ENCODE assay signal across 10 cellular contexts in the genomic region with DNA sequence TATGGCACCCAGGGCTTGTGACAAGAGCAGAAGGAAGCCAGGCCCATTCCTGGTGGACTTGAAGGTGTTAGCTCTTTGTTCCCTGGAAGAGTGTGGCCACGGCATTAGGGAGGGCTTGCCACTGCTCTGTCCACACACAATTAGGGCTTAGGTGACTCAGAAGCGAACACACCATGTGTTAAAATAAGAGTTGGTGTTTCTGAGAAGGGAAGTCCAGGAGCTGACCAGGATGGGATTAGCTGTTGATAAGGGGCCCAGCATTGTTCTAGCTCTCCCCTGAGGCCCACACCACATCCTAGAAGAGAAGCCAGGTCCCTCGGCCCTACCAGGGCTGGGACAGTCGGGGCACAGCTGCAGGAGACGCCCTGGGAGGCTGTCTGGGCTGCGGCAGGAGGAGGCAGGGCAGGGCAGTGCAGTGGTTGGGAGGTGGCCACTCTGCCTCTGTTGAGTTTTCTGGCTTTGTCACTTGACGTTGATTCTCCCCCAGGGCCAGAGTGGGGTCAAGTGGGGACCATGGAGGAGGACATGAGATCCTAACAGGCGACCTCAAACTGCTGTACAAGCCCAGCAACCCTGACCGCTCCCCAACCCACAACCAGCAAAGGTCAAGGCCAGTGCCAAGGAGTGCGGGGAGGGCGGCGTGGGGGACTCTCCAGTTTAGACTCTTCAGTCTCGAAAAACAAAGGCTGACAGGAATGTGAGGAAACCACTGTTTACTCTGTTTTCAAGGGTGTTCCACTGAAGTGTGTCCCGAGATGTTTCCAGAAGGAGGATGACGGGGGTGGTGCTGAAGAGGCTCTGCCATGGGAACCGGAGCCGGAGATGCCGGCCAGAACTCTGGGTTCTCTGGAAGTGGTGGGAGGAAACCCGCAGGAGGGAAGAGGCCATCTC. TPM values are rescaled to one million over a fixed set of nuclear protein-coding genes. Genes with fewer than 3 reads are reported as not detected.
DNase-seq lines count a peak whose midpoint lies in the region; ATAC-seq and TF ChIP-seq lines count a peak whose summit lies in the region.
"Had no signal": no experiment of that assay in that cellular context is flagged by ENCODE, and none has a peak within 500 bp of the region (broad histone marks: within the 10 kb centered on the region; RNA-seq: fewer than 3 reads in every experiment).

No MANE protein-coding gene starts in this region.

- in situ Hi-C loops in GM23248 (cut with MboI), result no loop called here
- in situ Hi-C loops in gastrocnemius medialis (cut with MboI; ENCODE audit: low sequenced_read_pairs in 4 of 4), result no loop called here

- H3K27me3 ChIP-seq in GM23248 (replicated peaks; ENCODE audit: insufficient read depth) (no peaks in the 10 kb centered on the region), ascending aorta (no peaks in the 10 kb centered on the region), right cardiac atrium (ENCODE audit: control insufficient read depth, insufficient read depth) (no peaks in the 10 kb centered on the region), gastrocnemius medialis (no peaks in the 10 kb centered on the region), neural progenitor cell (peaks cover 13% of the 10 kb centered on the region)

- TF ChIP-seq CTCF in ascending aorta (IDR thresholded peaks at IDR 0.05) (no peak), gastrocnemius medialis (IDR thresholded peaks at IDR 0.05 in 4 of 5, conservative IDR thresholded peaks at IDR 0.05 in 1 of 5) (no peak), neural progenitor cell (IDR thresholded peaks at IDR 0.05) (no peak)

- H3K27ac ChIP-seq in GM23248 (no peak overlapping the region), ascending aorta (peak overlapping the region; percentile 70 to 71), right cardiac atrium (ENCODE audit: low read length) (peak overlapping the region; percentile 95), gastrocnemius medialis (peak overlapping the region; percentile 92 to 97 (median 95)), neural progenitor cell (no peak overlapping the region)

- H3K27ac Mint-ChIP-seq in neural progenitor cell, result no peak overlapping the region

- peak in 1 of 2 donors; percentile 29 for TF ChIP-seq POLR2A in gastrocnemius medialis (IDR thresholded peaks at IDR 0.05)

- H3K4me3 ChIP-seq in GM23248 (no peak overlapping the region), ascending aorta (no peak overlapping the region), right cardiac atrium (ENCODE audit: low read length) (no peak overlapping the region), gastrocnemius medialis (peak overlapping the region in 3 of 4 donors; percentile 11 to 32 (median 27)), neural progenitor cell (no peak overlapping the region)

- WGBS in GM23248 (ENCODE audit: low coverage in 1 of 2, low lambda C conversion rate in 2 of 2, missing lambda C conversion rate in 2 of 2), 2 experiments, result 49 to 53% methylated on average over 19 of the region's 19 CpGs
- 53% methylated on average over 19 of the region's 19 CpGs for WGBS in right cardiac atrium

- H2AFZ ChIP-seq in GM23248, result no peak overlapping the region
- no peak overlapping the region for H2AFZ ChIP-seq in neural progenitor cell (replicated peaks)

- H3K4me1 Mint-ChIP-seq in neural progenitor cell, result peaks cover 5% of the 10 kb centered on the region

- H3K36me3 ChIP-seq in GM23248 (ENCODE audit: low read depth) (no peaks in the 10 kb centered on the region), ascending aorta (no peaks in the 10 kb centered on the region), gastrocnemius medialis (no peaks in the 10 kb centered on the region), neural progenitor cell (no peaks in the 10 kb centered on the region)

- no peaks in the 10 kb centered on the region for H3K9me2 ChIP-seq in GM23248 (ENCODE audit: insufficient read depth)

- peak; percentile 73 to 90 for ATAC-seq in right cardiac atrium
- peak in 1 of 2 donors; percentile 0 for ATAC-seq in gastrocnemius medialis
- ATAC-seq in GM21825 (IDR thresholded peaks at IDR 0.05; ENCODE audit: unreplicated experiment), result no peak

- H3F3A ChIP-seq in GM23248 (ENCODE audit: insufficient read depth), result 0 out of 2 replicates have a peak, but pooled peaks cover 12% of the 10 kb centered on the region
- H3F3A ChIP-seq in neural progenitor cell (ENCODE audit: low read depth), result no peaks in the 10 kb centered on the region

- H4K20me1 ChIP-seq in GM23248 (ENCODE audit: insufficient read depth) (no peaks in the 10 kb centered on the region), neural progenitor cell (ENCODE audit: low read depth) (no peaks in the 10 kb centered on the region)

- no peaks in the 10 kb centered on the region for H3K79me2 ChIP-seq in GM23248 (ENCODE audit: insufficient read depth)
- no peaks in the 10 kb centered on the region for H3K79me2 ChIP-seq in neural progenitor cell (ENCODE audit: low read depth)

- H3K4me3 Mint-ChIP-seq in neural progenitor cell, result no peak overlapping the region
- H3K4me3 Mint-ChIP-seq: central memory CD8-positive, alpha-beta T cell had no signal

- no peaks in the 10 kb centered on the region for H3K9me3 Mint-ChIP-seq in neural progenitor cell
- H3K9me3 Mint-ChIP-seq: central memory CD8-positive, alpha-beta T cell had no signal

- H3K4me2 ChIP-seq in GM23248 (ENCODE audit: unreplicated experiment) (no peak overlapping the region), neural progenitor cell (no peak overlapping the region)

- H3K4me1 ChIP-seq in GM23248 (ENCODE audit: insufficient read depth) (peaks cover 10% of the 10 kb centered on the region), ascending aorta (peaks cover 0 to 17% of the 10 kb centered on the region in 2 donors), right cardiac atrium (ENCODE audit: control insufficient read depth, insufficient read depth, low read length) (peaks cover 31% of the 10 kb centered on the region), gastrocnemius medialis (peaks cover 61 to 86% of the 10 kb centered on the region in 2 donors), neural progenitor cell (peaks cover 2% of the 10 kb centered on the region)

- H3K9me3 ChIP-seq in GM23248 (ENCODE audit: low read depth), result no peaks in the 10 kb centered on the region
- H3K9me3 ChIP-seq in ascending aorta, result no peaks in the 10 kb centered on the region
- H3K9me3 ChIP-seq in right cardiac atrium (ENCODE audit: control insufficient read depth, low read length), result no peaks in the 10 kb centered on the region
- H3K9me3 ChIP-seq in gastrocnemius medialis, result no peaks in the 10 kb centered on the region
- H3K9me3 ChIP-seq in neural progenitor cell (ENCODE audit: low read depth), result no peaks in the 10 kb centered on the region

- intact Hi-C loops in ascending aorta (cut with DNase I), result no loop called here
- intact Hi-C loops in right cardiac atrium (cut with DNase I), result no loop called here
- intact Hi-C loops in gastrocnemius medialis (cut with DNase I; ENCODE audit: low total_unique reads), result no loop called here

- H3K9ac ChIP-seq in GM23248 (no peak overlapping the region), neural progenitor cell (no peak overlapping the region)

- H3K27me3 Mint-ChIP-seq in neural progenitor cell (ENCODE audit: insufficient read depth, low read depth), result peaks cover 12% of the 10 kb centered on the region

- DNase-seq in GM23248 (peak; percentile 39), ascending aorta (ENCODE audit: low spot score in 2 of 2) (no peak), right cardiac atrium (peak; percentile 76 to 83 (median 82)), gastrocnemius medialis (peak in 1 of 2 donors; percentile 62), DMS114 treated with DMSO at 0.1 percent for 48 hours (lab: John Stamatoyannopoulos, UW; ENCODE audit: unreplicated experiment) (no peak), NCI-H146 (lab: John Stamatoyannopoulos, UW) (no peak), neural progenitor cell (ENCODE audit: low spot score) (no peak)

- H3K36me3 Mint-ChIP-seq in neural progenitor cell, result no peaks in the 10 kb centered on the region

RNA-seq across cellular contexts. Expression of gene GNLY, which starts 16.8 kb away (rescaled TPM):
- total RNA-seq in GM23248 (2014; rRNA removed; shearing (Covaris generic)), result not detected in 2 replicates
- polyA plus RNA-seq in GM23248 (2016; fragmentation: Nextera tagmentation; extraction: Ambion mirVana), result not detected in 2 replicates
- total RNA-seq in ascending aorta, result not detected
- total RNA-seq in right cardiac atrium, result 1 to 10 TPM in 3 of 4 donors, not detected in 1; 1.4 to 2.3 (median 2.1) TPM
- 2.6 TPM for polyA plus RNA-seq in right cardiac atrium
- total RNA-seq in gastrocnemius medialis, result 10 to 100 TPM in 2 of 4 donors, 1 to 10 TPM in 2; 3.6 to 36.1 (median 12.0) TPM
- 0.65 TPM in 1 of 2 replicates, not detected in the other for total RNA-seq in neural progenitor cell (ENCODE audit: low replicate concordance)
- total RNA-seq: kidney epithelial cell had no signal

RNA-seq across cellular contexts. Expression of gene ATOH8, which starts 42.9 kb away (rescaled TPM):
- 40.7 and 50.1 TPM in 2 replicates for total RNA-seq in GM23248 (2014; rRNA removed; shearing (Covaris generic))
- polyA plus RNA-seq in GM23248 (2016; fragmentation: Nextera tagmentation; extraction: Ambion mirVana) (12.0 and 12.7 TPM in 2 replicates), right cardiac atrium (57.8 TPM)
- total RNA-seq in ascending aorta (239 TPM), right cardiac atrium (10 to 100 TPM; 35.7 to 55.5 (median 45.7) TPM), gastrocnemius medialis (100 to 1,000 TPM; 122 to 266 (median 150) TPM), neural progenitor cell (ENCODE audit: low replicate concordance) (0.43 TPM in 1 of 2 replicates, not detected in the other)

RNA-seq across cellular contexts. Expression of gene SFTPB, which starts 42.9 kb away (rescaled TPM):
- total RNA-seq in GM23248 (2014; rRNA removed; shearing (Covaris generic)), result not detected in 2 replicates
- polyA plus RNA-seq in GM23248 (2016; fragmentation: Nextera tagmentation; extraction: Ambion mirVana), result not detected in 2 replicates
- total RNA-seq in ascending aorta, result not detected
- 1 to 10 TPM in 1 of 4 donors, under 1 TPM in 1, not detected in 2; 0.60 to 3.1 TPM for total RNA-seq in right cardiac atrium
- not detected for polyA plus RNA-seq in right cardiac atrium
- total RNA-seq in gastrocnemius medialis, result not detected
- not detected in 2 replicates for total RNA-seq in neural progenitor cell (ENCODE audit: low replicate concordance)
- total RNA-seq: kidney epithelial cell had no signal

Comparison
In these comparisons a context has a peak if more than half of its experiments do, and no peak if none do; other contexts are left out.
1. DNase-seq: peak in GM23248 (single experiment) and right cardiac atrium (3 of 3); none in ascending aorta (0 of 2), DMS114 treated with DMSO at 0.1 percent for 48 hours (single experiment), NCI-H146 (single experiment) and neural progenitor cell (single experiment).
2. H3K27ac ChIP-seq: peak in ascending aorta (2 of 2), right cardiac atrium (single experiment) and gastrocnemius medialis (4 of 4); none in GM23248 (single experiment) and neural progenitor cell (single experiment).
3. H3K4me3 ChIP-seq: peak in gastrocnemius medialis (3 of 4); none in GM23248 (single experiment), ascending aorta (0 of 2), right cardiac atrium (single experiment) and neural progenitor cell (single experiment).
4. RNA of gene ATOH8, which starts 42.9 kb away (total RNA-seq): 239 TPM in ascending aorta (single experiment), 122 to 266 TPM in gastrocnemius medialis, 35.7 to 55.5 TPM in right cardiac atrium and 40.7 to 50.1 TPM in GM23248; 0.43 TPM in neural progenitor cell; every median in the first group is over 10 times any median in the second.